Comparison of ENCODE assay signal across 31 cellular contexts in the genomic region with DNA sequence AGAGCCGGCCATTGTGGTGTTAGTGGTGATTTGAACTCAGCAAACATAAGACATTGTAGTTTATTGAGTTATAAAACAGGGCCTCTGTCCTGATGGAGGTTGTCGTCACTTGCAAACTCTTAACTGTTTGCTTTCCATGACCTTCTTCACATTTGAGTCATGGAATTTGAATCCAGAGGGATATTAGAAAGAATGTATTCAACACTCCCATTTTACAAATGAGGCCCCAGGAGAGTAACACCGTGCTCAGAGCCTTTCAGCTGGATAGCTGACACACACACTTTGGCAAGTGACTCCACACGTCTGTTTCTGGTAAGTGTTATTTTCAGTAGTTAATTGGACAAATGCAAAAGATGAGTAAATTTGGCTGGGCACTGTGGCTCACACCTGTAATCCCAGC.
"Had no signal": no experiment of that assay in that cellular context is flagged by ENCODE, and none has a peak within 500 bp of the region (broad histone marks: within the 10 kb centered on the region; RNA-seq: fewer than 3 reads in every experiment).

No MANE protein-coding gene starts in this region.

- H3K27me3 Mint-ChIP-seq: activated CD4-positive, alpha-beta memory T cell treated with anti-CD3 and anti-CD28 coated beads for 36 hours; activated CD4-positive, alpha-beta T cell treated with anti-CD3 and anti-CD28 coated beads for 36 hours; activated CD4-positive, alpha-beta T cell treated with anti-CD3 and anti-CD28 coated beads, Interleukin-2, amount 10 ng/mL, durations not matched to agents 24 days and 14 days; activated CD8-positive, alpha-beta memory T cell treated with anti-CD3 and anti-CD28 coated beads, Interleukin-2, amount 10 ng/mL, durations not matched to agents 7 days and 5 days; activated naive CD4-positive, alpha-beta T cell treated with anti-CD3 and anti-CD28 coated beads, Interleukin-2, amount 50 U/mL, for 24 hours; activated naive CD8-positive, alpha-beta T cell treated with anti-CD3 and anti-CD28 coated beads for 36 hours; activated naive CD8-positive, alpha-beta T cell treated with anti-CD3 and anti-CD28 coated beads, Interleukin-2, amount 50 U/mL, for 24 hours had no signal

- H3K36me3 Mint-ChIP-seq: activated naive CD8-positive, alpha-beta T cell treated with anti-CD3 and anti-CD28 coated beads for 36 hours had no signal

- H3K36me3 ChIP-seq: colonic mucosa had no signal

- DNase-seq: activated CD4-positive, alpha-beta memory T cell treated with anti-CD3 and anti-CD28 coated beads for 36 hours; activated CD4-positive, alpha-beta T cell treated with anti-CD3 and anti-CD28 coated beads for 36 hours; activated CD4-positive, alpha-beta T cell treated with anti-CD3 and anti-CD28 coated beads, Interleukin-2, amount 10 ng/mL, durations not matched to agents 24 days and 14 days; activated CD4-positive, CD25-positive, alpha-beta regulatory T cell; activated CD4-positive, CD25-positive, alpha-beta regulatory T cell treated with anti-CD3 and anti-CD28 coated beads, Interleukin-2, amount 50 U/mL, for 72 hours; activated CD8-positive, alpha-beta memory T cell treated with anti-CD3 and anti-CD28 coated beads, Interleukin-2, amount 10 ng/mL, durations not matched to agents 7 days and 5 days; activated CD8-positive, alpha-beta memory T cell treated with anti-CD3 and anti-CD28 coated beads, Interleukin-2, amount 50 U/mL, for 4 hours; activated CD8-positive, alpha-beta T cell treated with anti-CD3 and anti-CD28 coated beads, Interleukin-2, amount 10 ng/mL, durations not matched to agents 7 days and 5 days; activated effector memory CD4-positive, alpha-beta T cell treated with anti-CD3 and anti-CD28 coated beads, Interleukin-2, amount 50 U/mL, for 16 hours; activated naive CD4-positive, alpha-beta T cell treated with anti-CD3 and anti-CD28 coated beads for 36 hours; activated naive CD8-positive, alpha-beta T cell treated with anti-CD3 and anti-CD28 coated beads for 36 hours; activated naive CD8-positive, alpha-beta T cell treated with anti-CD3 and anti-CD28 coated beads, Interleukin-2, amount 50 U/mL, for 24 hours; activated T-cell treated with anti-CD3 and anti-CD28 coated beads, Interleukin-2, amount 50 U/mL, for 1 hour; activated T-cell treated with anti-CD3 and anti-CD28 coated beads, Interleukin-2, amount 50 U/mL, for 48 hours; adrenal gland; amygdala; aorta; body of pancreas; caudate nucleus; cerebellar nuclear complex; colonic mucosa; effector CD8-positive, alpha-beta T cell; esophagus squamous epithelium; foreskin melanocyte; heart right ventricle; T-helper 2 cell had no signal

- H3K4me3 ChIP-seq: adrenal gland, body of pancreas, colonic mucosa, esophagus squamous epithelium, gastroesophageal sphincter, heart right ventricle had no signal

- H3K9me3 ChIP-seq: adrenal gland, body of pancreas, colonic mucosa, esophagus squamous epithelium, gastroesophageal sphincter, heart right ventricle had no signal

- H3K4me3 Mint-ChIP-seq: activated CD4-positive, alpha-beta memory T cell treated with anti-CD3 and anti-CD28 coated beads for 36 hours; activated CD4-positive, alpha-beta T cell treated with anti-CD3 and anti-CD28 coated beads for 36 hours; activated CD4-positive, alpha-beta T cell treated with anti-CD3 and anti-CD28 coated beads, Interleukin-2, amount 10 ng/mL, durations not matched to agents 24 days and 14 days; activated CD8-positive, alpha-beta memory T cell treated with anti-CD3 and anti-CD28 coated beads, Interleukin-2, amount 10 ng/mL, durations not matched to agents 7 days and 5 days; activated CD8-positive, alpha-beta T cell treated with anti-CD3 and anti-CD28 coated beads, Interleukin-2, amount 10 ng/mL, durations not matched to agents 7 days and 5 days; activated naive CD4-positive, alpha-beta T cell treated with anti-CD3 and anti-CD28 coated beads for 36 hours; activated naive CD4-positive, alpha-beta T cell treated with anti-CD3 and anti-CD28 coated beads, Interleukin-2, amount 50 U/mL, for 24 hours; activated naive CD8-positive, alpha-beta T cell treated with anti-CD3 and anti-CD28 coated beads for 36 hours; activated naive CD8-positive, alpha-beta T cell treated with anti-CD3 and anti-CD28 coated beads, Interleukin-2, amount 50 U/mL, for 24 hours; activated T-helper 1 cell treated with anti-CD3 and anti-CD28 coated beads, Interleukin-12 subunit alpha, Interleukin-12 subunit beta, Interleukin-2, Interleukin-4 antibody, amounts not matched to agents 30 ng/mL and 10 ng/mL and 1 ng/mL, durations not matched to agents 14 hours and 24 hours and 36 hours had no signal

- H3K27ac Mint-ChIP-seq: activated CD4-positive, alpha-beta memory T cell treated with anti-CD3 and anti-CD28 coated beads for 36 hours; activated CD4-positive, alpha-beta T cell treated with anti-CD3 and anti-CD28 coated beads for 36 hours; activated CD4-positive, alpha-beta T cell treated with anti-CD3 and anti-CD28 coated beads, Interleukin-2, amount 10 ng/mL, durations not matched to agents 24 days and 14 days; activated CD8-positive, alpha-beta memory T cell treated with anti-CD3 and anti-CD28 coated beads, Interleukin-2, amount 10 ng/mL, durations not matched to agents 7 days and 5 days; activated CD8-positive, alpha-beta T cell treated with anti-CD3 and anti-CD28 coated beads, Interleukin-2, amount 10 ng/mL, durations not matched to agents 7 days and 5 days; activated naive CD4-positive, alpha-beta T cell treated with anti-CD3 and anti-CD28 coated beads for 36 hours; activated naive CD4-positive, alpha-beta T cell treated with anti-CD3 and anti-CD28 coated beads, Interleukin-2, amount 50 U/mL, for 24 hours; activated naive CD8-positive, alpha-beta T cell treated with anti-CD3 and anti-CD28 coated beads for 36 hours; activated naive CD8-positive, alpha-beta T cell treated with anti-CD3 and anti-CD28 coated beads, Interleukin-2, amount 50 U/mL, for 24 hours; activated T-helper 1 cell treated with anti-CD3 and anti-CD28 coated beads, Interleukin-12 subunit alpha, Interleukin-12 subunit beta, Interleukin-2, Interleukin-4 antibody, amounts not matched to agents 30 ng/mL and 10 ng/mL and 1 ng/mL, durations not matched to agents 14 hours and 24 hours and 36 hours; activated T-helper 2 cell treated with anti-CD3 and anti-CD28 coated beads, Interferon-gamma antibody, Interleukin-2, Interleukin-4, amounts not matched to agents 10 μg/mL and 5 μg/mL and 100 μg/mL, durations not matched to agents 14 hours and 24 hours and 36 hours had no signal

- H3K27ac ChIP-seq: adrenal gland, body of pancreas, colonic mucosa, epithelial cell of prostate, esophagus squamous epithelium, gastroesophageal sphincter, heart right ventricle had no signal

- H3K4me1 Mint-ChIP-seq: activated CD4-positive, alpha-beta T cell treated with anti-CD3 and anti-CD28 coated beads, Interleukin-2, amount 10 ng/mL, durations not matched to agents 24 days and 14 days; activated CD8-positive, alpha-beta memory T cell treated with anti-CD3 and anti-CD28 coated beads, Interleukin-2, amount 10 ng/mL, durations not matched to agents 7 days and 5 days; activated naive CD4-positive, alpha-beta T cell treated with anti-CD3 and anti-CD28 coated beads, Interleukin-2, amount 50 U/mL, for 24 hours had no signal

- H3K4me1 ChIP-seq: colonic mucosa had no signal

- ATAC-seq: activated CD4-positive, alpha-beta T cell treated with anti-CD3 and anti-CD28 coated beads for 36 hours; activated CD8-positive, alpha-beta memory T cell treated with anti-CD3 and anti-CD28 coated beads, Interleukin-2, amount 10 ng/mL, durations not matched to agents 7 days and 5 days; activated CD8-positive, alpha-beta T cell treated with anti-CD3 and anti-CD28 coated beads, Interleukin-2, amount 10 ng/mL, durations not matched to agents 7 days and 5 days; activated naive CD8-positive, alpha-beta T cell treated with anti-CD3 and anti-CD28 coated beads, Interleukin-2, amount 50 U/mL, for 24 hours; body of pancreas; gastroesophageal sphincter; heart right ventricle had no signal

- H3K27me3 ChIP-seq: adrenal gland, body of pancreas, colonic mucosa, esophagus squamous epithelium, gastroesophageal sphincter, heart right ventricle had no signal

- H3K9me3 Mint-ChIP-seq: activated CD4-positive, alpha-beta memory T cell treated with anti-CD3 and anti-CD28 coated beads for 36 hours; activated CD4-positive, alpha-beta T cell treated with anti-CD3 and anti-CD28 coated beads, Interleukin-2, amount 10 ng/mL, durations not matched to agents 24 days and 14 days; activated naive CD4-positive, alpha-beta T cell treated with anti-CD3 and anti-CD28 coated beads for 36 hours; activated naive CD4-positive, alpha-beta T cell treated with anti-CD3 and anti-CD28 coated beads, Interleukin-2, amount 50 U/mL, for 24 hours; activated naive CD8-positive, alpha-beta T cell treated with anti-CD3 and anti-CD28 coated beads for 36 hours; activated naive CD8-positive, alpha-beta T cell treated with anti-CD3 and anti-CD28 coated beads, Interleukin-2, amount 50 U/mL, for 24 hours; activated T-helper 1 cell treated with anti-CD3 and anti-CD28 coated beads, Interleukin-12 subunit alpha, Interleukin-12 subunit beta, Interleukin-2, Interleukin-4 antibody, amounts not matched to agents 30 ng/mL and 10 ng/mL and 1 ng/mL, durations not matched to agents 14 hours and 24 hours and 36 hours; activated T-helper 2 cell treated with anti-CD3 and anti-CD28 coated beads, Interferon-gamma antibody, Interleukin-2, Interleukin-4, amounts not matched to agents 10 μg/mL and 5 μg/mL and 100 μg/mL, durations not matched to agents 14 hours and 24 hours and 36 hours had no signal
